ENCODE assay signal across 17 cellular contexts in the genomic region with DNA sequence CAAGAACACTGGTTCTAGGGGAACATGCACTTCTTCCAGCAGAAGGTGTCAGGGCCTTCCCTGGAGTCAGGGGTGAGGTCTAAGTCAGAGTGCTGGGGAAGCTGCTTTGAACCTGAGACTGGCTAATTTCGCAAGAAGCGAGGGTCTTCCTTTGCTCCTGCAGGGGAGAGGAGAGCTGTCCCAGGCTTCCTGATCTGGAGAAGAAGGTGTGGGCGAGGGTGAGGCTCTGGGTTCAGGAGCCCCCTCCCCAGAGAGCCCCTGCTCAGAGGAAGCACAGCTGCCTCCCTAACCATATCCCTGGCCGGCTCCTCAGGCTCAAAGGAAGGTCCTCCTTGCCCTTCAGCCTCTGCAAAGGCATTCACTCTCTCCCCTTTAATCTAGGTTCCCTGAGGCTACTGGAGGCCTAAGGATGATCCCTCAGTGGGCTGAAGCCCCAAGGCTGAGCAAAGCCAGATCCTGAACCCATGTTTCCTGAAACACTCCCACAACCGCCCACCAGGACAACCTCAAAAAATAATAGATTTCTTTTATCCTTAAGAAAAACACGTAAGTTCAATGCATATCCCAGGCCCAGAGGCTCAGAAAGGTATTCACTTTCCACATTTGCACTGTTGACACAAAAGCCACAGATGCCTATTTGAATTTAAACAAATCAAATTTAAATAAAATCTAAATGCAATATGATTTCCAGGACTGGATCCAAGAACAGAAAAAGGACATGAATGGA.
"Had no signal": no experiment of that assay in that cellular context is flagged by ENCODE, and none has a peak within 500 bp of the region (broad histone marks: within the 10 kb centered on the region; RNA-seq: fewer than 3 reads in every experiment).

No MANE protein-coding gene starts in this region.

- H3K9me3 ChIP-seq: lower lobe of right lung, tibial nerve had no signal

- H3K27ac ChIP-seq: lower lobe of right lung had no signal

- H3K27ac Mint-ChIP-seq: activated CD4-positive, alpha-beta T cell treated with anti-CD3 and anti-CD28 coated beads, Interleukin-2, amount 10 ng/mL, durations not matched to agents 7 days and 5 days; activated naive CD4-positive, alpha-beta T cell treated with anti-CD3 and anti-CD28 coated beads, Interleukin-2, amount 10 ng/mL, durations not matched to agents 7 days and 5 days; activated naive CD8-positive, alpha-beta T cell treated with anti-CD3 and anti-CD28 coated beads, Interleukin-2, amount 50 U/mL, for 24 hours; progenitor cell of endocrine pancreas; stimulated activated naive CD8-positive, alpha-beta T cell treated with anti-CD3 and anti-CD28 coated beads, Interleukin-15, Interleukin-2, amounts not matched to agents 100 ng/mL and 50 ng/mL, for 24 hours had no signal

- DNase-seq: activated CD4-positive, alpha-beta T cell treated with anti-CD3 and anti-CD28 coated beads, Interleukin-2, amount 10 ng/mL, durations not matched to agents 7 days and 5 days; activated CD8-positive, alpha-beta memory T cell treated with anti-CD3 and anti-CD28 coated beads, Interleukin-2, amount 50 U/mL, for 4 hours; activated effector memory CD4-positive, alpha-beta T cell treated with Interleukin-2 at 50 U/mL for 16 hours; activated naive CD4-positive, alpha-beta T cell treated with anti-CD3 and anti-CD28 coated beads, Interleukin-2, amount 10 ng/mL, durations not matched to agents 7 days and 5 days; activated naive CD8-positive, alpha-beta T cell treated with anti-CD3 and anti-CD28 coated beads, Interleukin-2, amount 50 U/mL, for 24 hours; activated T-cell treated with anti-CD3 and anti-CD28 coated beads, Interleukin-2, amount 50 U/mL, for 4 hours; aorta; cortex of kidney; hypothalamus; lower lobe of right lung; occipital lobe; stimulated activated CD4-positive, alpha-beta T cell treated with anti-CD3 and anti-CD28 coated beads, Interleukin-15, amount 100 ng/mL, for 24 hours; stimulated activated CD4-positive, alpha-beta T cell treated with anti-CD3 and anti-CD28 coated beads, Interleukin-2, amount 100 ng/mL, for 48 hours had no signal

- H3K27me3 ChIP-seq: tibial nerve had no signal

- H3K36me3 ChIP-seq: lower lobe of right lung had no signal

- H3K9me3 Mint-ChIP-seq: activated CD4-positive, alpha-beta T cell treated with anti-CD3 and anti-CD28 coated beads, Interleukin-2, amount 10 ng/mL, durations not matched to agents 7 days and 5 days; activated naive CD4-positive, alpha-beta T cell treated with anti-CD3 and anti-CD28 coated beads, Interleukin-2, amount 10 ng/mL, durations not matched to agents 7 days and 5 days; activated naive CD8-positive, alpha-beta T cell treated with anti-CD3 and anti-CD28 coated beads, Interleukin-2, amount 50 U/mL, for 24 hours; activated T-cell treated with anti-CD3 and anti-CD28 coated beads, Interleukin-2, amount 50 U/mL, for 4 hours; nephron; stimulated activated naive CD8-positive, alpha-beta T cell treated with anti-CD3 and anti-CD28 coated beads, Interleukin-15, Interleukin-2, amounts not matched to agents 100 ng/mL and 50 ng/mL, for 24 hours had no signal

- H3K4me3 ChIP-seq: lower lobe of right lung, tibial nerve had no signal

- H3K4me1 Mint-ChIP-seq: activated CD4-positive, alpha-beta T cell treated with anti-CD3 and anti-CD28 coated beads, Interleukin-2, amount 10 ng/mL, durations not matched to agents 7 days and 5 days; activated naive CD4-positive, alpha-beta T cell treated with anti-CD3 and anti-CD28 coated beads, Interleukin-2, amount 10 ng/mL, durations not matched to agents 7 days and 5 days had no signal

- H3K36me3 Mint-ChIP-seq: activated naive CD4-positive, alpha-beta T cell treated with anti-CD3 and anti-CD28 coated beads, Interleukin-2, amount 10 ng/mL, durations not matched to agents 7 days and 5 days had no signal

- H3K4me3 Mint-ChIP-seq: activated CD4-positive, alpha-beta T cell treated with anti-CD3 and anti-CD28 coated beads, Interleukin-2, amount 10 ng/mL, durations not matched to agents 7 days and 5 days; activated naive CD4-positive, alpha-beta T cell treated with anti-CD3 and anti-CD28 coated beads, Interleukin-2, amount 10 ng/mL, durations not matched to agents 7 days and 5 days; activated naive CD8-positive, alpha-beta T cell treated with anti-CD3 and anti-CD28 coated beads, Interleukin-2, amount 50 U/mL, for 24 hours; activated T-cell treated with anti-CD3 and anti-CD28 coated beads, Interleukin-2, amount 50 U/mL, for 4 hours; nephron; stimulated activated naive CD8-positive, alpha-beta T cell treated with anti-CD3 and anti-CD28 coated beads, Interleukin-15, Interleukin-2, amounts not matched to agents 100 ng/mL and 50 ng/mL, for 24 hours had no signal

- H3K27me3 Mint-ChIP-seq: activated CD4-positive, alpha-beta T cell treated with anti-CD3 and anti-CD28 coated beads, Interleukin-2, amount 10 ng/mL, durations not matched to agents 7 days and 5 days; activated naive CD4-positive, alpha-beta T cell treated with anti-CD3 and anti-CD28 coated beads, Interleukin-2, amount 10 ng/mL, durations not matched to agents 7 days and 5 days; activated naive CD8-positive, alpha-beta T cell treated with anti-CD3 and anti-CD28 coated beads, Interleukin-2, amount 50 U/mL, for 24 hours; stimulated activated naive CD8-positive, alpha-beta T cell treated with anti-CD3 and anti-CD28 coated beads, Interleukin-15, Interleukin-2, amounts not matched to agents 100 ng/mL and 50 ng/mL, for 24 hours had no signal
